ENCODE assay signal across 8 cellular contexts in the genomic region with DNA sequence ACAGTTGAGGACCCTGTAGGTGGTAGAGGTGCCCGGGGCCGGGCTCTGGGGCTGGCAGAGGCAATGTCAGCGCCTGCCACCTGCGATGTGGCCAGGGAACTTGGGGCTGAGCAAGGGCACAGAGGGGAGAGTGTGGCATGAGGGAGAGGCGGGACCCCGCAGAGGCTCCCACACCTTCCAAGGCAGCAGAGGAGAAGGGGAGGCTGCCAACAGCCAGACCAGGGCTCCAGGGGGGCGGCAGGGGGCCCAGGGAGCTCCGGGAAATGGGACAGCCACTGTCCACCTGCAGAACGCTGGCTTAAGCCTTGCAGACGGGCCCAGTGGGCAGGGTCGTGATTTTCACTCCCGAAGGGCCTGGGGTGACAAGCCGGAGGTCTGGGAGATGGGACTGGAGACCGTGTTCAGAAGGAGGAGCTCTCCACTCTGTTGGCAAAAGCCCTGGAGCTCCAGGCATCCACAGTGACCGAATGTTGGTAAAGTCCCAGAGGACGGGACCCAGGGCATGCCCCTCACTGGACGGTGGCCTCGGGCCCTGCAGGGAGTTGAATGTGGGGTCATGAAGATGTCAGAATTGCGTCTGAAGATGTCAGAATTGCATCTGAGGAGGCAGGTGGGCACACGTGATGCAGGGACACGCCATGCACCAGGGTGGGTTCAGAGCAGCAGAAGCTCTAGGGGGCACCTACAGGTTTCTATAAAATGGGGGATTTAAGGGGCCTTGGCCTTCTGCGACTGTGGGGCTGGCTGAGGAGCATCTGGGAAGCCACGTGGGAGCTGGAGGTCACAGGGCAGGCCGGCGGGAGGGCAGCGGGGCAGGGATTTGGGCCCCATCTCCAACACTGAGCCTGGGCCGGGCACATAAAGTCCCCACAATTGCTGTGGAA. TPM values are rescaled to one million over a fixed set of nuclear protein-coding genes. Genes with fewer than 3 reads are reported as not detected.
DNase-seq lines count a peak whose midpoint lies in the region; ATAC-seq, FAIRE-seq and TF ChIP-seq lines count a peak whose summit lies in the region.

No MANE protein-coding gene starts in this region.

- no peaks in the 10 kb centered on the region for H3K79me2 ChIP-seq in HepG2 (ENCODE audit: insufficient read depth, low read length)

- no peak for TF ChIP-seq EP300 in HepG2 (IDR thresholded peaks at IDR 0.05; ENCODE audit: low read depth in 2 of 2, low read length in 2 of 2)
- TF ChIP-seq EP300 in HepG2 (CRISPR knock-in tag; IDR thresholded peaks at IDR 0.05; ENCODE audit: borderline replicate concordance): no peak; the same call in 1 of the 2 replicates

- H4K20me1 ChIP-seq in HepG2 (ENCODE audit: insufficient read depth, low read length): no peaks in the 10 kb centered on the region

- peak; percentile 76 for DNase-seq in activated CD8-positive, alpha-beta memory T cell treated with anti-CD3 and anti-CD28 coated beads for 24 hours
- DNase-seq in activated CD8-positive, alpha-beta memory T cell treated with anti-CD3 and anti-CD28 coated beads, Interleukin-2, amount 50 U/mL, for 4 hours: no peak
- DNase-seq in HepG2 (ENCODE audit: low spot score) (no peak), thoracic aorta (ENCODE audit: low spot score) (no peak), GOT3 (lab: John Stamatoyannopoulos, UW) (no peak)

- TF ChIP-seq POLR2A in HepG2 (IDR thresholded peaks at IDR 0.05; ENCODE audit: insufficient read depth in 1 of 2, low read depth in 2 of 2, low read length in 2 of 2): no peak

- no peak overlapping the region for H2AFZ ChIP-seq in HepG2 (ENCODE audit: low read length)

- H3K4me3 Mint-ChIP-seq in activated naive CD8-positive, alpha-beta T cell: peak overlapping the region; percentile 96

- TF ChIP-seq CTCF in HepG2 (CRISPR knock-in tag; IDR thresholded peaks at IDR 0.05): no peak
- TF ChIP-seq CTCF in thoracic aorta (IDR thresholded peaks at IDR 0.05): no peak

- BruUV-seq in HepG2 (replicated peaks; lab: Mats Ljungman, UMichigan): no TSS peak

- H3K9ac ChIP-seq in HepG2 (ENCODE audit: insufficient read depth, low read depth, low read length): peak overlapping the region; percentile 71

- intact Hi-C loops in HepG2 (cut with micrococcal nuclease; ENCODE audit: unreplicated experiment): loop anchor here (5.0 kb wide), 1 partner anchor 41 kb away; no protein-coding TSS in a partner anchor

- FAIRE-seq in HepG2 (lab: Jason Lieb, UNC): no peak

- no peak overlapping the region for H3K27ac ChIP-seq in HepG2 (ENCODE audit: extremely low read length, insufficient read depth, low read length)
- peak overlapping the region; percentile 72 to 78 for H3K27ac ChIP-seq in thoracic aorta

- H3K27me3 Mint-ChIP-seq in activated naive CD8-positive, alpha-beta T cell: no peaks in the 10 kb centered on the region

- in situ Hi-C loops in HepG2 (cut with HindIII; ENCODE audit: extremely low pct_ligation_motif_present, low pct_unique_long_range_greater_than_20kb): no loop called here

- H3K9me3 ChIP-seq in HepG2 (ENCODE audit: low read length): no peaks in the 10 kb centered on the region
- no peaks in the 10 kb centered on the region for H3K9me3 ChIP-seq in thoracic aorta

- peak; percentile 4; the same call in 1 of the 2 replicates for TF ChIP-seq RAD21 in HepG2 (CRISPR knock-in tag; IDR thresholded peaks at IDR 0.05)

- peak overlapping the region; percentile 99 for H3K4me2 ChIP-seq in HepG2 (ENCODE audit: low read depth, low read length)

- CTCF ChIA-PET in HepG2 (lab: Yijun Ruan, JAX; ENCODE audit: low intra/inter-chr PET ratio, low total read pairs): interaction anchor here (2.7 kb wide), 1 partner anchor 23 kb away, joined by 26 read pairs; no protein-coding TSS in a partner anchor

- 17% methylated on average over 20 of the region's 27 CpGs for WGBS in HepG2 (ENCODE audit: low lambda C conversion rate)

- peaks cover 81% of the 10 kb centered on the region for H3K4me1 Mint-ChIP-seq in activated naive CD8-positive, alpha-beta T cell (ENCODE audit: low read depth)

- no peaks in the 10 kb centered on the region for H3K9me3 Mint-ChIP-seq in activated naive CD8-positive, alpha-beta T cell (ENCODE audit: low read depth)

- H3K36me3 Mint-ChIP-seq in activated naive CD8-positive, alpha-beta T cell: no peaks in the 10 kb centered on the region

- ATAC-seq in HepG2: peak; percentile 7
- ATAC-seq in thoracic aorta (ENCODE audit: insufficient number of reproducible peaks, low FRiP score, low read depth): no peak
- ATAC-seq in HG03108 (IDR thresholded peaks at IDR 0.05; ENCODE audit: unreplicated experiment): no peak
- ATAC-seq in GM18861 (IDR thresholded peaks at IDR 0.05; ENCODE audit: unreplicated experiment): no peak

- H3K4me1 ChIP-seq in HepG2 (ENCODE audit: insufficient read depth, low read length) (peaks cover 100% of the 10 kb centered on the region), thoracic aorta (ENCODE audit: control insufficient read depth in 1 of 2, low read depth in 2 of 2) (peaks cover 14 to 42% of the 10 kb centered on the region in 2 donors)

- POLR2A ChIA-PET in HepG2 (lab: Yijun Ruan, JAX): interaction anchor here (0.8 to 12.8 kb wide), 19 partner anchors 9 to 205 kb away, joined by 3 to 270 read pairs (median 9); a partner anchor contains a TSS

- H3K4me3 ChIP-seq in HepG2 (replicated peaks in 1 of 3; ENCODE audit: insufficient read depth in 1 of 3, low read depth in 2 of 3, low read length in 3 of 3) (peak overlapping the region; percentile 52 to 78 (median 56)), thoracic aorta (peak overlapping the region; percentile 69)

- H3K27me3 ChIP-seq in HepG2 (ENCODE audit: control insufficient read depth in 1 of 2, insufficient read depth in 2 of 2, low read length in 2 of 2) (no peaks in the 10 kb centered on the region), thoracic aorta (replicated peaks; ENCODE audit: insufficient read depth) (no peaks in the 10 kb centered on the region)

- peak overlapping the region; percentile 100 for H3K27ac Mint-ChIP-seq in activated naive CD8-positive, alpha-beta T cell

- H3K36me3 ChIP-seq in HepG2 (replicated peaks in 1 of 2; ENCODE audit: control insufficient read depth in 1 of 2, insufficient read depth in 2 of 2, low read length in 2 of 2) (no peaks in the 10 kb centered on the region), thoracic aorta (no peaks in the 10 kb centered on the region)

RNA-seq across cellular contexts. Expression of a gene that starts 18.6 kb away (rescaled TPM):
- total RNA-seq in HepG2 (2016; rRNA removed; fragmentation: Illumina TruSeq; extraction: Trizol): 29.7 and 67.6 TPM in 2 replicates
- total RNA-seq in HepG2 (2016; cell fraction: cytosol; rRNA removed; fragmentation: Illumina TruSeq; extraction: Trizol; ENCODE audit: low read depth): 23.3 and 25.5 TPM in 2 replicates
- 24.7 and 74.3 TPM in 2 replicates for total RNA-seq in HepG2 (2016; cell fraction: insoluble cytoplasmic fraction; rRNA removed; fragmentation: Illumina TruSeq; extraction: Trizol)
- 36.8 and 47.2 TPM in 2 replicates for total RNA-seq in HepG2 (2016; cell fraction: membrane; rRNA removed; fragmentation: Illumina TruSeq; extraction: Trizol)
- total RNA-seq in HepG2 (2016; cell fraction: nucleus; rRNA removed; fragmentation: Illumina TruSeq; extraction: Trizol): 53.2 and 64.7 TPM in 2 replicates
- 72.7 and 76.4 TPM in 2 replicates for polyA plus RNA-seq in HepG2 (2011; rRNA removed)
- polyA plus RNA-seq in HepG2 (2011; cell fraction: cytosol; rRNA removed): 34.4 and 89.4 TPM in 2 replicates
- polyA plus RNA-seq in HepG2 (2011; cell fraction: nucleus; rRNA removed): 127 and 155 TPM in 2 replicates
- polyA plus RNA-seq in HepG2 (2012): 46.2 and 62.8 TPM in 2 replicates
- polyA plus RNA-seq in HepG2 (2016; cell fraction: cytosol; fragmentation: Illumina TruSeq; extraction: Trizol; ENCODE audit: low read depth): 56.5 and 63.8 TPM in 2 replicates
- polyA plus RNA-seq in HepG2 (2016; cell fraction: insoluble cytoplasmic fraction; fragmentation: Illumina TruSeq; extraction: Trizol; ENCODE audit: low read depth): 56.7 and 68.4 TPM in 2 replicates
- 78.3 and 78.6 TPM in 2 replicates for polyA plus RNA-seq in HepG2 (2016; cell fraction: membrane; fragmentation: Illumina TruSeq; extraction: Trizol; ENCODE audit: low read depth)
- 226 and 244 TPM in 2 replicates for polyA plus RNA-seq in HepG2 (2016; cell fraction: nucleus; fragmentation: Illumina TruSeq; extraction: Trizol; ENCODE audit: insufficient read depth, low read depth)
- 43.3 TPM in 1 of 2 replicates, not detected in the other for polyA minus RNA-seq in HepG2 (2011; rRNA and poly(A)+ RNA removed; ENCODE audit: low replicate concordance)
- 31.0 and 32.1 TPM in 2 replicates for polyA minus RNA-seq in HepG2 (2011; cell fraction: cytosol; rRNA and poly(A)+ RNA removed)
- 7.9 and 8.8 TPM in 2 replicates for polyA minus RNA-seq in HepG2 (2011; cell fraction: nucleus; rRNA and poly(A)+ RNA removed)
- total RNA-seq in thoracic aorta: 1 to 10 TPM; 3.0 to 3.5 TPM

RNA-seq across cellular contexts. Expression of a gene that starts 25.3 kb away (rescaled TPM):
- 28.4 and 31.5 TPM in 2 replicates for total RNA-seq in HepG2 (2016; rRNA removed; fragmentation: Illumina TruSeq; extraction: Trizol)
- total RNA-seq in HepG2 (2016; cell fraction: cytosol; rRNA removed; fragmentation: Illumina TruSeq; extraction: Trizol; ENCODE audit: low read depth): 19.2 and 20.4 TPM in 2 replicates
- 23.0 and 34.1 TPM in 2 replicates for total RNA-seq in HepG2 (2016; cell fraction: insoluble cytoplasmic fraction; rRNA removed; fragmentation: Illumina TruSeq; extraction: Trizol)
- 24.3 and 26.6 TPM in 2 replicates for total RNA-seq in HepG2 (2016; cell fraction: membrane; rRNA removed; fragmentation: Illumina TruSeq; extraction: Trizol)
- total RNA-seq in HepG2 (2016; cell fraction: nucleus; rRNA removed; fragmentation: Illumina TruSeq; extraction: Trizol): 42.8 and 45.6 TPM in 2 replicates
- polyA plus RNA-seq in HepG2 (2011; rRNA removed): 128 and 148 TPM in 2 replicates
- polyA plus RNA-seq in HepG2 (2011; cell fraction: cytosol; rRNA removed): 81.5 and 90.2 TPM in 2 replicates
- 1,010 and 1,066 TPM in 2 replicates for polyA plus RNA-seq in HepG2 (2011; cell fraction: nucleus; rRNA removed)
- polyA plus RNA-seq in HepG2 (2012): 164 and 234 TPM in 2 replicates
- 19.6 and 21.8 TPM in 2 replicates for polyA plus RNA-seq in HepG2 (2016; cell fraction: cytosol; fragmentation: Illumina TruSeq; extraction: Trizol; ENCODE audit: low read depth)
- polyA plus RNA-seq in HepG2 (2016; cell fraction: insoluble cytoplasmic fraction; fragmentation: Illumina TruSeq; extraction: Trizol; ENCODE audit: low read depth): 71.8 and 89.7 TPM in 2 replicates
- 40.8 and 42.7 TPM in 2 replicates for polyA plus RNA-seq in HepG2 (2016; cell fraction: membrane; fragmentation: Illumina TruSeq; extraction: Trizol; ENCODE audit: low read depth)
- 316 and 342 TPM in 2 replicates for polyA plus RNA-seq in HepG2 (2016; cell fraction: nucleus; fragmentation: Illumina TruSeq; extraction: Trizol; ENCODE audit: insufficient read depth, low read depth)
- 78.0 and 103 TPM in 2 replicates for polyA minus RNA-seq in HepG2 (2011; rRNA and poly(A)+ RNA removed; ENCODE audit: low replicate concordance)
- 51.7 and 60.9 TPM in 2 replicates for polyA minus RNA-seq in HepG2 (2011; cell fraction: cytosol; rRNA and poly(A)+ RNA removed)
- 117 and 118 TPM in 2 replicates for polyA minus RNA-seq in HepG2 (2011; cell fraction: nucleus; rRNA and poly(A)+ RNA removed)
- 10 to 100 TPM; 69.5 to 71.9 TPM for total RNA-seq in thoracic aorta

RNA-seq across cellular contexts. Expression of a gene that starts 34.8 kb away (rescaled TPM):
- total RNA-seq in HepG2 (2016; rRNA removed; fragmentation: Illumina TruSeq; extraction: Trizol) (2.4 and 5.3 TPM in 2 replicates), thoracic aorta (10 to 100 TPM; 16.7 to 32.2 TPM)
- 3.3 TPM in 2 replicates for total RNA-seq in HepG2 (2016; cell fraction: cytosol; rRNA removed; fragmentation: Illumina TruSeq; extraction: Trizol; ENCODE audit: low read depth)
- total RNA-seq in HepG2 (2016; cell fraction: insoluble cytoplasmic fraction; rRNA removed; fragmentation: Illumina TruSeq; extraction: Trizol): 3.0 and 5.5 TPM in 2 replicates
- 3.8 and 5.6 TPM in 2 replicates for total RNA-seq in HepG2 (2016; cell fraction: membrane; rRNA removed; fragmentation: Illumina TruSeq; extraction: Trizol)
- 6.9 and 7.3 TPM in 2 replicates for total RNA-seq in HepG2 (2016; cell fraction: nucleus; rRNA removed; fragmentation: Illumina TruSeq; extraction: Trizol)
- 3.5 and 4.2 TPM in 2 replicates for polyA plus RNA-seq in HepG2 (2011; rRNA removed)
- polyA plus RNA-seq in HepG2 (2011; cell fraction: cytosol; rRNA removed): 2.7 and 4.2 TPM in 2 replicates
- polyA plus RNA-seq in HepG2 (2011; cell fraction: nucleus; rRNA removed): 6.7 and 7.1 TPM in 2 replicates
- polyA plus RNA-seq in HepG2 (2012): 5.0 and 7.2 TPM in 2 replicates
- 2.6 and 3.4 TPM in 2 replicates for polyA plus RNA-seq in HepG2 (2016; cell fraction: cytosol; fragmentation: Illumina TruSeq; extraction: Trizol; ENCODE audit: low read depth)
- polyA plus RNA-seq in HepG2 (2016; cell fraction: insoluble cytoplasmic fraction; fragmentation: Illumina TruSeq; extraction: Trizol; ENCODE audit: low read depth): 4.0 and 4.2 TPM in 2 replicates
- 4.3 and 4.7 TPM in 2 replicates for polyA plus RNA-seq in HepG2 (2016; cell fraction: membrane; fragmentation: Illumina TruSeq; extraction: Trizol; ENCODE audit: low read depth)
- 5.1 and 5.5 TPM in 2 replicates for polyA plus RNA-seq in HepG2 (2016; cell fraction: nucleus; fragmentation: Illumina TruSeq; extraction: Trizol; ENCODE audit: insufficient read depth, low read depth)
- 8.8 and 15.0 TPM in 2 replicates for polyA minus RNA-seq in HepG2 (2011; rRNA and poly(A)+ RNA removed; ENCODE audit: low replicate concordance)
- 1.9 and 2.6 TPM in 2 replicates for polyA minus RNA-seq in HepG2 (2011; cell fraction: cytosol; rRNA and poly(A)+ RNA removed)
- polyA minus RNA-seq in HepG2 (2011; cell fraction: nucleus; rRNA and poly(A)+ RNA removed): 5.0 and 7.3 TPM in 2 replicates

Comparison
In these comparisons a context has a peak if more than half of its experiments do, and no peak if none do; other contexts are left out.
1. RNA of a gene that starts 18.6 kb away (total RNA-seq): 23.3 to 74.3 TPM in HepG2; 3.0 to 3.5 TPM in thoracic aorta; every median in the first group is over 4 times any median in the second.